19 cellular contexts compared by ENCODE assay signal in the genomic region with DNA sequence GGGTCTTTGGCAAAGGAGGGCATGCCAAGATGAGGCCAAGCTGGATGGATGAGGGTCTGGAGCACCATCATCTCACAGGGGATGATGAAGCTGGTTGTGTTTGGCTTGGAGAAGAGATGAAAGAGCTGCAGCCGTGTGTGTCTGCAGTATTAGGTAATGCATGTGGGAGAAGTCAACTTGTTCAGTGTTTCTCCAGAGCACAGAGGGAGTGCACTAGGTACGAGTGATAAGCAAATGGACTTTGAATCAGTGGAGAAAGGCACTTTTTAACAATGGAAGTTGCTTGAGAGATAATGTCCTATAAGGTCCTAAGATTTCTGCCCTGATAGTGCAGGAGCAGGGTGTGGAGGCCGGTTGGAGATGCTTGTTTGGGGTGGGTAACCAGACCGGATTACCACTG. TPM values are rescaled to one million over a fixed set of nuclear protein-coding genes. Genes with fewer than 3 reads are reported as not detected.
A peak's percentile ranks its signal among the peaks of the same experiment; 100 is the strongest.
DNase-seq lines count a peak whose midpoint lies in the region; ATAC-seq and TF ChIP-seq lines count a peak whose summit lies in the region.
"Had no signal": no experiment of that assay in that cellular context is flagged by ENCODE, and none has a peak within 500 bp of the region (broad histone marks: within the 10 kb centered on the region; RNA-seq: fewer than 3 reads in every experiment).

No MANE protein-coding gene starts in this region.

- no peaks in the 10 kb centered on the region for H3K9me3 Mint-ChIP-seq in endodermal cell
- H3K9me3 Mint-ChIP-seq: GM23338, H9 had no signal

- no peak overlapping the region for H3K4me2 ChIP-seq in Karpas-422 (ENCODE audit: low read depth, low read length, poor library complexity, severe bottlenecking)
- H3K4me2 ChIP-seq: GM23338 had no signal

- no peaks in the 10 kb centered on the region for H3K27me3 ChIP-seq in Karpas-422 (ENCODE audit: low read length)
- H3K27me3 ChIP-seq in endodermal cell (ENCODE audit: control insufficient read depth, insufficient read depth, low read length, poor library complexity, severe bottlenecking), result no peaks in the 10 kb centered on the region
- H3K27me3 ChIP-seq in right lobe of liver, result no peaks in the 10 kb centered on the region

- no peak overlapping the region for H2AFZ ChIP-seq in Karpas-422 (ENCODE audit: low read length)
- H2AFZ ChIP-seq: GM23338 had no signal

- H3K4me3 Mint-ChIP-seq in endodermal cell, result no peak overlapping the region
- H3K4me3 Mint-ChIP-seq: CD4-positive, CD25-positive, alpha-beta regulatory T cell; CD8-positive, alpha-beta T cell; GM23338; H9 had no signal

- H3K4me1 ChIP-seq in Karpas-422 (ENCODE audit: low read length), result peaks cover 12% of the 10 kb centered on the region
- peaks cover 10% of the 10 kb centered on the region for H3K4me1 ChIP-seq in endodermal cell (ENCODE audit: control insufficient read depth, insufficient read depth, low read length)
- peaks cover 0 to 16% (median 0%) of the 10 kb centered on the region in 4 donors for H3K4me1 ChIP-seq in right lobe of liver

- H3K27me3 Mint-ChIP-seq in endodermal cell (ENCODE audit: insufficient read depth), result peaks cover 27% of the 10 kb centered on the region

- no peak overlapping the region for H3K27ac Mint-ChIP-seq in endodermal cell
- H3K27ac Mint-ChIP-seq: CD4-positive, CD25-positive, alpha-beta regulatory T cell; CD8-positive, alpha-beta T cell; GM23338; H9 had no signal

- H3K4me3 ChIP-seq in Karpas-422 (ENCODE audit: low read length) (no peak overlapping the region), endodermal cell (ENCODE audit: low read length) (no peak overlapping the region), right lobe of liver (no peak overlapping the region)
- H3K4me3 ChIP-seq: GM23338 had no signal

- peaks cover 15% of the 10 kb centered on the region for H3K4me1 Mint-ChIP-seq in endodermal cell

- intact Hi-C loops in right lobe of liver (cut with DNase I), result no loop called here

- no peak for TF ChIP-seq POLR2A in right lobe of liver (IDR thresholded peaks at IDR 0.05)

- H3K9ac ChIP-seq in Karpas-422 (ENCODE audit: low read length), result no peak overlapping the region
- H3K9ac ChIP-seq in endodermal cell (ENCODE audit: extremely low read depth, low read length, poor library complexity, severe bottlenecking), result no peak overlapping the region

- no peaks in the 10 kb centered on the region for H3K9me2 ChIP-seq in Karpas-422 (replicated peaks; ENCODE audit: insufficient read depth, low read length)

- ATAC-seq in left lobe of liver (peak; percentile 87), right lobe of liver (peak; percentile 62 to 92 (median 78)), HG03045 (IDR thresholded peaks at IDR 0.05; ENCODE audit: unreplicated experiment) (no peak), HG02642 (IDR thresholded peaks at IDR 0.05; ENCODE audit: poor library complexity, unreplicated experiment) (no peak)
- ATAC-seq in activated CD4-positive, CD25-positive, alpha-beta regulatory T cell treated with anti-CD3 and anti-CD28 coated beads, Interleukin-2, amount 50 U/mL, for 24 hours, result no peak
- ATAC-seq: CD8-positive, alpha-beta T cell; GM23338; HCT116 had no signal

- H3K9me3 ChIP-seq in Karpas-422 (ENCODE audit: low read length) (no peaks in the 10 kb centered on the region), endodermal cell (ENCODE audit: control insufficient read depth, low read length) (no peaks in the 10 kb centered on the region), right lobe of liver (no peaks in the 10 kb centered on the region)
- H3K9me3 ChIP-seq: Caco-2 had no signal

- no peak for TF ChIP-seq CTCF in endodermal cell (conservative IDR thresholded peaks at IDR 0.05)
- TF ChIP-seq CTCF in right lobe of liver (IDR thresholded peaks at IDR 0.05), result no peak

- 69 to 94% methylated on average over 2 to 4 of the region's 4 CpGs for WGBS in endodermal cell (ENCODE audit: insufficient coverage in 1 of 2, insufficient read length in 1 of 2), 2 experiments
- WGBS in right lobe of liver (ENCODE audit: insufficient coverage, low coverage, low lambda C conversion rate, missing lambda C conversion rate), result 34% methylated on average over 4 of the region's 4 CpGs

- no peaks in the 10 kb centered on the region for H4K20me1 ChIP-seq in Karpas-422 (ENCODE audit: insufficient read depth, low read depth, low read length)

- DNase-seq in Karpas-422 (peak; percentile 38), endodermal cell (peak; percentile 18), left lobe of liver (ENCODE audit: low spot score) (no peak), right lobe of liver (no peak), NCI-H524 treated with DMSO at 0.1 percent for 48 hours (lab: John Stamatoyannopoulos, UW) (no peak)
- DNase-seq: C1 segment of cervical spinal cord; CD4-positive, CD25-positive, alpha-beta regulatory T cell; DMS153; DND-41; H9 had no signal

- H3K36me3 ChIP-seq in Karpas-422 (ENCODE audit: insufficient read depth, low read length), result no peaks in the 10 kb centered on the region
- H3K36me3 ChIP-seq in endodermal cell (ENCODE audit: control insufficient read depth, insufficient read depth, low read length), result no peaks in the 10 kb centered on the region
- H3K36me3 ChIP-seq in right lobe of liver, result no peaks in the 10 kb centered on the region

- H3K36me3 Mint-ChIP-seq in endodermal cell (ENCODE audit: low read depth), result no peaks in the 10 kb centered on the region
- H3K36me3 Mint-ChIP-seq: CD8-positive, alpha-beta T cell had no signal

- H3K27ac ChIP-seq in Karpas-422 (ENCODE audit: low read length), result no peak overlapping the region
- H3K27ac ChIP-seq in endodermal cell (ENCODE audit: low read depth, low read length), result no peak overlapping the region
- peak overlapping the region in 1 of 3 donors; percentile 43 for H3K27ac ChIP-seq in right lobe of liver

- H3K79me2 ChIP-seq in Karpas-422 (ENCODE audit: low read length), result no peaks in the 10 kb centered on the region

RNA-seq across cellular contexts. Expression of a gene that starts 36.0 kb away (rescaled TPM):
- total RNA-seq in Karpas-422 (2014; rRNA removed; shearing (Covaris generic); ENCODE audit: low replicate concordance), result 0.37 and 0.51 TPM in 2 replicates
- total RNA-seq in endodermal cell (under 1 TPM in 1 of 2 donors, not detected in 1; 0.09 TPM), left lobe of liver (not detected), right lobe of liver (under 1 TPM in 3 of 6 experiments, not detected in 3; 0.04 to 0.10 (median 0.07) TPM)
- 0.21 TPM for polyA plus RNA-seq in endodermal cell (2013, experiment 1 of 2)
- polyA plus RNA-seq in endodermal cell (2013, experiment 2 of 2), result 0.33 TPM
- total RNA-seq: A172; A673; CD8-positive, alpha-beta T cell had no signal
- polyA plus RNA-seq: GM23338 had no signal

Comparison
In these comparisons a context has a peak if more than half of its experiments do, and no peak if none do; other contexts are left out.
1. DNase-seq: peak in Karpas-422 (single experiment) and endodermal cell (single experiment); none in left lobe of liver (single experiment), right lobe of liver (0 of 3) and NCI-H524 treated with DMSO at 0.1 percent for 48 hours (single experiment).
2. ATAC-seq: peak in left lobe of liver (single experiment) and right lobe of liver (4 of 4); none in activated CD4-positive, CD25-positive, alpha-beta regulatory T cell treated with anti-CD3 and anti-CD28 coated beads, Interleukin-2, amount 50 U/mL, for 24 hours (0 of 2), HG03045 (single experiment) and HG02642 (single experiment).